ENCODE assay signal across 8 cellular contexts in the genomic region with DNA sequence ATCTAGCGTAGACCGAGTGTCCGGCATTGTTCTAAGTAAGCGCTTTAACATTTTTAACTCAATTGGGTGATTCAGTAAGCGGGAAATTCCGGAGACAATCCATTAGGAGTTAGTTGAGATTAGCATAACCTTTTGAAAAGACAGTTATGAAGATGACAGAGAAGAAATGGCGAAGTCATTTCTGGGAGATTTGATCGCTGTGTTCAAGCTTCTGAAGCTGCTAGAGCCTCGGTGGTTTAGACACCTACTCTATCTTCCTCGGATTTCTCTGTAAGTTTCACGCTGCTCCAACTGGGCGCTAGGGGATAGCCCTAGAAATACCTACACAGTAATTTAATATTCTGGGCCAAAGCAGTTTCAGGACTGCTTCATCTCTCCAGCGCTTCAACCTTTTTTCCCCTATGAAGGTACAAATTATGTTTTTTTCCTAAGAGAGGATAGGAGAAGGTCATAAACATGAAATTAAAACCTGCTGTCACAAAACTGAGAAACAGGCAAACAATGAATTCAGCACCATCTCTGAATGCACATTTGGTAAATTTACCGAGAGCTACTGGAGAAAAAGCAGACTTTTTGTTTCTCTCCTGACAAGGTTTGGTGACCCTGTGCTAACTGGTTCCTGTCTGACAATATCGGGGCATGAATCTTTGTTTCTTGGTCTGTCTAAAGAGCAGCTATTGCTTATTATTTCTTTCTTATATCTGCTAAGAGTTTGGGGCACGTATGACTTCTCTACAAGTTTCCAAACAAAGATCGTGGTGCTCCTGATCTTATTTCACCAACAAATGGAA. TPM values are rescaled to one million over a fixed set of nuclear protein-coding genes. Genes with fewer than 3 reads are reported as not detected.
DNase-seq lines count a peak whose midpoint lies in the region; ATAC-seq lines count a peak whose summit lies in the region.

No MANE protein-coding gene starts in this region.

- DNase-seq in ELR (ENCODE audit: low read depth) (peak; percentile 79), KBM-7 (peak; percentile 79), T-cell (peak in 5 of 34 experiments; percentile 9 to 27 (median 14)), epithelial cell of prostate (ENCODE audit: low read depth, low spot score) (no peak), myocyte (ENCODE audit: low read depth) (peak; percentile 68)

- CTCF ChIA-PET in T-cell (lab: Charles Lee): interaction anchor here (0.6 to 5.0 kb wide), 4 partner anchors 119 to 159 kb away, joined by 4 to 31 read pairs (median 5); no protein-coding TSS in a partner anchor

- in situ Hi-C loops in KBM-7 (cut with MboI; ENCODE audit: low pct_unique_long_range_greater_than_20kb, low sequenced_read_pairs): loop anchor here (25.0 kb wide), 1 partner anchor 295 kb away; no protein-coding TSS in a partner anchor

- H3K27ac Mint-ChIP-seq in T-cell: peak overlapping the region; percentile 70 to 94

- peak; percentile 31 to 56 (median 36) for ATAC-seq in T-cell (replicated peaks in 1 of 4)
- no peak for ATAC-seq in HG03135 (IDR thresholded peaks at IDR 0.05; ENCODE audit: unreplicated experiment)
- ATAC-seq in GM18858 (IDR thresholded peaks at IDR 0.05; ENCODE audit: unreplicated experiment): no peak
- ATAC-seq in GM19324 (IDR thresholded peaks at IDR 0.05; ENCODE audit: low FRiP score, unreplicated experiment): no peak

- peaks cover 39 to 59% (median 56%) of the 10 kb centered on the region in 3 donors for H3K4me1 Mint-ChIP-seq in T-cell

- H3K9me3 Mint-ChIP-seq in T-cell: peaks cover 0 to 3% (median 0%) of the 10 kb centered on the region in 3 donors

- POLR2A ChIA-PET in T-cell (lab: Charles Lee): interaction anchor here in 1 of 2 donors (0.6 kb wide), 1 partner anchor 86 kb away, joined by 3 read pairs; no protein-coding TSS in a partner anchor

- no peaks in the 10 kb centered on the region for H3K36me3 Mint-ChIP-seq in T-cell

- peak overlapping the region; percentile 75 to 96 (median 81) for H3K4me3 Mint-ChIP-seq in T-cell

- peaks cover 13 to 34% of the 10 kb centered on the region in 2 donors for H3K27me3 Mint-ChIP-seq in T-cell

- H3K27ac ChIP-seq in epithelial cell of prostate: peak overlapping the region; percentile 42

RNA-seq across cellular contexts. Expression of gene ZNF311, which starts 22.4 kb away (rescaled TPM):
- under 1 TPM; 0.22 to 0.61 (median 0.30) TPM for total RNA-seq in T-cell
- 0.32 and 1.5 TPM in 2 replicates for total RNA-seq in myocyte
- polyA plus RNA-seq in myocyte (2012): 0.62 TPM

RNA-seq across cellular contexts. Expression of gene TRIM27, which starts 58.9 kb away (rescaled TPM):
- total RNA-seq in T-cell: 10 to 100 TPM; 27.2 to 91.7 (median 86.9) TPM
- 65.7 and 67.2 TPM in 2 replicates for total RNA-seq in myocyte
- 40.8 TPM for polyA plus RNA-seq in myocyte (2012)

Comparison
In these comparisons a context has a peak if more than half of its experiments do, and no peak if none do; other contexts are left out.
1. ATAC-seq: peak in T-cell (4 of 4); none in HG03135 (single experiment), GM18858 (single experiment) and GM19324 (single experiment).